1 cellular context compared by ENCODE assay signal in the genomic region with DNA sequence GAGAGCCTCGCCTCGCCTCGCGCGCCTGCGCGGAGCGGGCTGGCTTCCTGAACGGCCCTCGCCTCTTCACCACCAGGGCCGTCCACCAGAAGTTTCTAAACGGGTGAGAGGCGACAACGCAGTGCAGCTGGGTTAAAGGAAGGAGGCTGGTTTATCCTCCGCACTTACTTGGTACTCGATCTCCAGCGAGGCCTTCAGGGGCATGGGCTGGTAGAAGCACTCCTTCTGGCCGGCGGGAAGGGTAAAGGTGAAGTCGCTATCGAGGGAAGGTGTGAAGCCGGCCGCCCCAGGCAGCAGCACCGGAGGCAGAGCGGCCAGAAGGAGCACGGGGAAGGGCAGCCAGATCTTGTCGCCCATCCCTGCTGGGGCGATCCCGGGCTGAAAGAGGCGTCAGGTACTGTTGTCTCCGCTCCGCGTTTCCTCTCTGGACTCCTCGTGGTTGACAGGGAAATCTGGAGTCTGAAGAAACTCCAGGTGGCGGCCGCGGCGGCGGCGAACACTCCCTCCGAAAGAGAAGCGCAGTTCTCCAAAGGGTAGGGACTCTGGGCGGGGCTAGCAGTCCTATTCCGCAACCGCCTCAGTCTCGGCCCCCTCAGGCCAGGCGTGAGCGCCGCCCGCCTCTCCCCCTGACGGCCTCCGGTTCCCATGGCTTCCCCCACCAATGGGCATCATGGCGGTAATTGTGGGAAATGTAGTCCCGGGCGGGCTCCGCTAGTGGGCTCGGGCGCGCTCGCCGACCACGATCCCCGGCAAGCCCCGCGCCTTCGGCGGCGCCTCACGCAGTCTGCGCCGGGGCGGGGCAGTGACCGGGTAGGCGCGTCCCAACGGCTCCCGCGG.
TF ChIP-seq lines count a peak whose summit lies in the region.

A gene (minus strand): TSS at position 528 of the 837 bp plus-strand sequence. CDS start 171 bp downstream, at position 357.

TF ChIP-seq in GM23338, 12 proteins besides CTCF, POLR2A, EP300 and RAD21:
- TF ChIP-seq, protein P1, sequence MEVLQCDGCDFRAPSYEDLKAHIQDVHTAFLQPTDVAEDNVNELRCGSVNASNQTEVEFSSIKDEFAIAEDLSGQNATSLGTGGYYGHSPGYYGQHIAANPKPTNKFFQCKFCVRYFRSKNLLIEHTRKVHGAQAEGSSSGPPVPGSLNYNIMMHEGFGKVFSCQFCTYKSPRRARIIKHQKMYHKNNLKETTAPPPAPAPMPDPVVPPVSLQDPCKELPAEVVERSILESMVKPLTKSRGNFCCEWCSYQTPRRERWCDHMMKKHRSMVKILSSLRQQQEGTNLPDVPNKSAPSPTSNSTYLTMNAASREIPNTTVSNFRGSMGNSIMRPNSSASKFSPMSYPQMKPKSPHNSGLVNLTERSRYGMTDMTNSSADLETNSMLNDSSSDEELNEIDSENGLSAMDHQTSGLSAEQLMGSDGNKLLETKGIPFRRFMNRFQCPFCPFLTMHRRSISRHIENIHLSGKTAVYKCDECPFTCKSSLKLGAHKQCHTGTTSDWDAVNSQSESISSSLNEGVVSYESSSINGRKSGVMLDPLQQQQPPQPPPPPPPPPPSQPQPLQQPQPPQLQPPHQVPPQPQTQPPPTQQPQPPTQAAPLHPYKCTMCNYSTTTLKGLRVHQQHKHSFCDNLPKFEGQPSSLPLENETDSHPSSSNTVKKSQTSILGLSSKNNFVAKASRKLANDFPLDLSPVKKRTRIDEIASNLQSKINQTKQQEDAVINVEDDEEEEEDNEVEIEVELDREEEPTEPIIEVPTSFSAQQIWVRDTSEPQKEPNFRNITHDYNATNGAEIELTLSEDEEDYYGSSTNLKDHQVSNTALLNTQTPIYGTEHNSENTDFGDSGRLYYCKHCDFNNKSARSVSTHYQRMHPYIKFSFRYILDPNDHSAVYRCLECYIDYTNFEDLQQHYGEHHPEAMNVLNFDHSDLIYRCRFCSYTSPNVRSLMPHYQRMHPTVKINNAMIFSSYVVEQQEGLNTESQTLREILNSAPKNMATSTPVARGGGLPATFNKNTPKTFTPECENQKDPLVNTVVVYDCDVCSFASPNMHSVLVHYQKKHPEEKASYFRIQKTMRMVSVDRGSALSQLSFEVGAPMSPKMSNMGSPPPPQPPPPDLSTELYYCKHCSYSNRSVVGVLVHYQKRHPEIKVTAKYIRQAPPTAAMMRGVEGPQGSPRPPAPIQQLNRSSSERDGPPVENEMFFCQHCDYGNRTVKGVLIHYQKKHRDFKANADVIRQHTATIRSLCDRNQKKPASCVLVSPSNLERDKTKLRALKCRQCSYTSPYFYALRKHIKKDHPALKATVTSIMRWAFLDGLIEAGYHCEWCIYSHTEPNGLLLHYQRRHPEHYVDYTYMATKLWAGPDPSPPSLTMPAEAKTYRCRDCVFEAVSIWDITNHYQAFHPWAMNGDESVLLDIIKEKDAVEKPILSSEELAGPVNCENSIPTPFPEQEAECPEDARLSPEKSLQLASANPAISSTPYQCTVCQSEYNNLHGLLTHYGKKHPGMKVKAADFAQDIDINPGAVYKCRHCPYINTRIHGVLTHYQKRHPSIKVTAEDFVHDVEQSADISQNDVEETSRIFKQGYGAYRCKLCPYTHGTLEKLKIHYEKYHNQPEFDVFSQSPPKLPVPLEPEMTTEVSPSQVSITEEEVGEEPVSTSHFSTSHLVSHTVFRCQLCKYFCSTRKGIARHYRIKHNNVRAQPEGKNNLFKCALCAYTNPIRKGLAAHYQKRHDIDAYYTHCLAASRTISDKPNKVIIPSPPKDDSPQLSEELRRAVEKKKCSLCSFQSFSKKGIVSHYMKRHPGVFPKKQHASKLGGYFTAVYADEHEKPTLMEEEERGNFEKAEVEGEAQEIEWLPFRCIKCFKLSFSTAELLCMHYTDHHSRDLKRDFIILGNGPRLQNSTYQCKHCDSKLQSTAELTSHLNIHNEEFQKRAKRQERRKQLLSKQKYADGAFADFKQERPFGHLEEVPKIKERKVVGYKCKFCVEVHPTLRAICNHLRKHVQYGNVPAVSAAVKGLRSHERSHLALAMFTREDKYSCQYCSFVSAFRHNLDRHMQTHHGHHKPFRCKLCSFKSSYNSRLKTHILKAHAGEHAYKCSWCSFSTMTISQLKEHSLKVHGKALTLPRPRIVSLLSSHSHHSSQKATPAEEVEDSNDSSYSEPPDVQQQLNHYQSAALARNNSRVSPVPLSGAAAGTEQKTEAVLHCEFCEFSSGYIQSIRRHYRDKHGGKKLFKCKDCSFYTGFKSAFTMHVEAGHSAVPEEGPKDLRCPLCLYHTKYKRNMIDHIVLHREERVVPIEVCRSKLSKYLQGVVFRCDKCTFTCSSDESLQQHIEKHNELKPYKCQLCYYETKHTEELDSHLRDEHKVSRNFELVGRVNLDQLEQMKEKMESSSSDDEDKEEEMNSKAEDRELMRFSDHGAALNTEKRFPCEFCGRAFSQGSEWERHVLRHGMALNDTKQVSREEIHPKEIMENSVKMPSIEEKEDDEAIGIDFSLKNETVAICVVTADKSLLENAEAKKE (CRISPR knock-in tag; IDR thresholded peaks at IDR 0.05), result no peak
- TF ChIP-seq, protein P2, sequence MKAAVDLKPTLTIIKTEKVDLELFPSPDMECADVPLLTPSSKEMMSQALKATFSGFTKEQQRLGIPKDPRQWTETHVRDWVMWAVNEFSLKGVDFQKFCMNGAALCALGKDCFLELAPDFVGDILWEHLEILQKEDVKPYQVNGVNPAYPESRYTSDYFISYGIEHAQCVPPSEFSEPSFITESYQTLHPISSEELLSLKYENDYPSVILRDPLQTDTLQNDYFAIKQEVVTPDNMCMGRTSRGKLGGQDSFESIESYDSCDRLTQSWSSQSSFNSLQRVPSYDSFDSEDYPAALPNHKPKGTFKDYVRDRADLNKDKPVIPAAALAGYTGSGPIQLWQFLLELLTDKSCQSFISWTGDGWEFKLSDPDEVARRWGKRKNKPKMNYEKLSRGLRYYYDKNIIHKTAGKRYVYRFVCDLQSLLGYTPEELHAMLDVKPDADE (IDR thresholded peaks at IDR 0.05), result peak; percentile 93
- TF ChIP-seq CREB1 (CRISPR knock-in tag; IDR thresholded peaks at IDR 0.05; ENCODE audit: low read depth), result peak; percentile 85
- TF ChIP-seq POLR2AphosphoS5 (IDR thresholded peaks at IDR 0.05; ENCODE audit: low read depth), result peak; percentile 63
